In genomic region chr1:178488393-178488792, GRCh38 we compare ENCODE assay signal across 22 cellular contexts. TPM values are rescaled to one million over a fixed set of nuclear protein-coding genes. Genes with fewer than 3 reads are reported as not detected.
DNase-seq lines count a peak whose midpoint lies in the region; ATAC-seq and TF ChIP-seq lines count a peak whose summit lies in the region.
"Had no signal": no experiment of that assay in that cellular context is flagged by ENCODE, and none has a peak within 500 bp of the region (broad histone marks: within the 10 kb centered on the region; RNA-seq: fewer than 3 reads in every experiment).

No MANE protein-coding gene starts in this region.

- intact Hi-C loops in heart right ventricle (cut with DNase I) (no loop called here), sciatic nerve (cut with DNase I) (no loop called here), right lobe of liver (cut with DNase I) (no loop called here)

- peak; percentile 44 for DNase-seq in right atrium auricular region (ENCODE audit: low spot score)
- no peak for DNase-seq in heart right ventricle
- DNase-seq in GM13976 (ENCODE audit: low spot score) = peak; percentile 12
- no peak for DNase-seq in sciatic nerve (ENCODE audit: low spot score)
- DNase-seq in right lobe of liver = no peak
- DNase-seq: 8988T; BE2C; CD4-positive, alpha-beta memory T cell; DMS153; DMS79; GDM1 had no signal

- peak overlapping the region; percentile 69 for H3K27ac Mint-ChIP-seq in stimulated activated memory B cell treated with anti-CD40 and anti-IgM and Interleukin-4, amounts not matched to agents 10 μg/mL and 1 μg/mL and 100 μg/mL, for 72 hours
- H3K27ac Mint-ChIP-seq: CD4-positive, alpha-beta memory T cell had no signal

- WGBS in heart right ventricle, 2 donors = 92 to 95% methylated on average over 4 of the region's 4 CpGs
- WGBS in right lobe of liver (ENCODE audit: insufficient coverage, low coverage, low lambda C conversion rate, missing lambda C conversion rate) = 93% methylated on average over 2 of the region's 4 CpGs

- H3K27me3 ChIP-seq in right atrium auricular region (no peaks in the 10 kb centered on the region), heart right ventricle (no peaks in the 10 kb centered on the region), iPS-15b (ENCODE audit: control insufficient read depth, insufficient read depth, low read length) (no peaks in the 10 kb centered on the region), right lobe of liver (no peaks in the 10 kb centered on the region)
- H3K27me3 ChIP-seq: BE2C had no signal

- TF ChIP-seq CTCF in right atrium auricular region (IDR thresholded peaks at IDR 0.05) = no peak
- no peak for TF ChIP-seq CTCF in heart right ventricle (IDR thresholded peaks at IDR 0.05)
- TF ChIP-seq CTCF in GM13976 (IDR thresholded peaks at IDR 0.05; ENCODE audit: borderline replicate concordance, control extremely low read depth, extremely low read depth, insufficient read depth, missing control alignments) = no peak
- no peak for TF ChIP-seq CTCF in right lobe of liver (IDR thresholded peaks at IDR 0.05)

- no peak for TF ChIP-seq POLR2A in right lobe of liver (IDR thresholded peaks at IDR 0.05)

- H3K4me3 Mint-ChIP-seq in stimulated activated memory B cell treated with anti-CD40 and anti-IgM and Interleukin-4, amounts not matched to agents 10 μg/mL and 1 μg/mL and 100 μg/mL, for 72 hours = no peak overlapping the region
- H3K4me3 Mint-ChIP-seq: CD14-positive monocyte; CD4-positive, alpha-beta memory T cell had no signal

- no peak overlapping the region for H3K4me3 ChIP-seq in right atrium auricular region
- no peak overlapping the region for H3K4me3 ChIP-seq in heart right ventricle
- H3K4me3 ChIP-seq in iPS-15b (ENCODE audit: low read depth, low read length) = no peak overlapping the region
- no peak overlapping the region for H3K4me3 ChIP-seq in right lobe of liver
- H3K4me3 ChIP-seq: HAP-1 had no signal

- no peaks in the 10 kb centered on the region for H3K36me3 Mint-ChIP-seq in stimulated activated memory B cell treated with anti-CD40 and anti-IgM and Interleukin-4, amounts not matched to agents 10 μg/mL and 1 μg/mL and 100 μg/mL, for 72 hours
- H3K36me3 Mint-ChIP-seq: CD14-positive monocyte; CD4-positive, alpha-beta memory T cell had no signal

- peaks cover 25% of the 10 kb centered on the region for H3K4me1 Mint-ChIP-seq in stimulated activated memory B cell treated with anti-CD40 and anti-IgM and Interleukin-4, amounts not matched to agents 10 μg/mL and 1 μg/mL and 100 μg/mL, for 72 hours
- H3K4me1 Mint-ChIP-seq: CD4-positive, alpha-beta memory T cell had no signal

- no peaks in the 10 kb centered on the region for H3K9me3 ChIP-seq in right atrium auricular region
- H3K9me3 ChIP-seq in heart right ventricle = no peaks in the 10 kb centered on the region
- H3K9me3 ChIP-seq in iPS-15b (ENCODE audit: control insufficient read depth, insufficient read depth, low read length) = no peaks in the 10 kb centered on the region
- no peaks in the 10 kb centered on the region for H3K9me3 ChIP-seq in right lobe of liver
- H3K9me3 ChIP-seq: BE2C, HAP-1 had no signal

- H3K27ac ChIP-seq in right atrium auricular region (no peak overlapping the region), heart right ventricle (no peak overlapping the region), right lobe of liver (no peak overlapping the region)
- H3K27ac ChIP-seq: HL-60 had no signal

- H3K27me3 Mint-ChIP-seq in stimulated activated memory B cell treated with anti-CD40 and anti-IgM and Interleukin-4, amounts not matched to agents 10 μg/mL and 1 μg/mL and 100 μg/mL, for 72 hours = peaks cover 19% of the 10 kb centered on the region

- H3K36me3 ChIP-seq in right atrium auricular region (no peaks in the 10 kb centered on the region), heart right ventricle (no peaks in the 10 kb centered on the region), iPS-15b (ENCODE audit: control insufficient read depth, insufficient read depth, low read length) (no peaks in the 10 kb centered on the region), right lobe of liver (no peaks in the 10 kb centered on the region)
- H3K36me3 ChIP-seq: BE2C, HAP-1 had no signal

- ATAC-seq in heart right ventricle (no peak), sciatic nerve (no peak), right lobe of liver (no peak), GM19035 (IDR thresholded peaks at IDR 0.05; ENCODE audit: unreplicated experiment) (no peak)
- no peak for ATAC-seq in stimulated activated memory B cell treated with anti-CD40 and anti-IgM and Interleukin-4, amounts not matched to agents 10 μg/mL and 1 μg/mL and 100 μg/mL, for 72 hours

- in situ Hi-C loops in GM13976 (cut with MboI; ENCODE audit: low sequenced_read_pairs, unreplicated experiment) = no loop called here

- H3K4me1 ChIP-seq in right atrium auricular region (peaks cover 0 to 23% of the 10 kb centered on the region in 2 donors), heart right ventricle (peaks cover 2 to 26% (median 17%) of the 10 kb centered on the region in 9 donors), iPS-15b (ENCODE audit: control insufficient read depth, insufficient read depth, low read length) (no peaks in the 10 kb centered on the region), right lobe of liver (no peaks in the 10 kb centered on the region)
- H3K4me1 ChIP-seq: BE2C, HAP-1 had no signal

- H3K9ac ChIP-seq in iPS-15b (ENCODE audit: low read depth, low read length) = peak overlapping the region; percentile 9

- no peaks in the 10 kb centered on the region for H3K9me3 Mint-ChIP-seq in stimulated activated memory B cell treated with anti-CD40 and anti-IgM and Interleukin-4, amounts not matched to agents 10 μg/mL and 1 μg/mL and 100 μg/mL, for 72 hours
- H3K9me3 Mint-ChIP-seq: CD4-positive, alpha-beta memory T cell had no signal

RNA-seq across cellular contexts. Expression of gene CLEC20A, which starts 8.4 kb away (rescaled TPM):
- under 1 TPM in 1 of 2 donors, not detected in 1; 0.48 TPM for total RNA-seq in right atrium auricular region
- total RNA-seq in heart right ventricle = not detected
- not detected for polyA plus RNA-seq in heart right ventricle
- 3.2 TPM for total RNA-seq in sciatic nerve
- total RNA-seq in right lobe of liver = not detected
- total RNA-seq: A673; CD4-positive, alpha-beta memory T cell; Daoy; H1; HT1080 had no signal
- polyA plus RNA-seq: AG04450; CD14-positive monocyte; CD4-positive, alpha-beta memory T cell; H1 had no signal

RNA-seq across cellular contexts. Expression of gene TEX35, which starts 24.5 kb away (rescaled TPM):
- under 1 TPM in 1 of 2 donors, not detected in 1; 0.33 TPM for total RNA-seq in right atrium auricular region
- total RNA-seq in heart right ventricle = under 1 TPM in 2 of 10 donors, not detected in 8; 0.09 to 0.56 TPM
- polyA plus RNA-seq in heart right ventricle = under 1 TPM in 1 of 2 donors, not detected in 1; 0.03 TPM
- not detected for total RNA-seq in sciatic nerve
- not detected for total RNA-seq in right lobe of liver
- total RNA-seq: A673; CD4-positive, alpha-beta memory T cell; Daoy; H1; HT1080 had no signal
- polyA plus RNA-seq: AG04450, CD14-positive monocyte had no signal

Comparison
In these comparisons a context has a peak if more than half of its experiments do, and no peak if none do; other contexts are left out.
1. DNase-seq: peak in right atrium auricular region (single experiment) and GM13976 (single experiment); none in heart right ventricle (0 of 2), sciatic nerve (single experiment) and right lobe of liver (0 of 3).